ENCODE assay signal across 1 cellular context in the genomic region with DNA sequence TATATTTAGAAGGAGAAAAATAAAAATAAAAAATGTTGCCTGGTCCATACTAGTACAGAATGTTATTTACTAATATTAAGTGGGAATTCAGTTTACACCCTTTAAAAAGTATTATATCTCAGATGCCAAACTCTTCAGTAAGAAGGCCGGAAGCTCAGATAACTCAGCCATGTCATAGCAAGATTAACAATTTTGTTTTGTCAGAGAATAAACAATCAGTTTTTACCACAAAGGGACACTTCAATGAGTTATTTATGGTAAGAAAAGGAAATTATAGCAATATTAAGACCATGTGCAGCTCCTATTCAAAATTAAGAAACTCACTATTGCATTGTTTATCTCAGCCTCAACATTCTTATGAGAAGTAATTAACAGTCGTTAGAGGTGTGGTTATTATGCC.
TF ChIP-seq lines count a peak whose summit lies in the region.

No MANE protein-coding gene starts in this region.

TF ChIP-seq in K562, 482 proteins besides CTCF, POLR2A, EP300 and RAD21 (continued from another document and continues in another):
- TF ChIP-seq, protein P1, sequence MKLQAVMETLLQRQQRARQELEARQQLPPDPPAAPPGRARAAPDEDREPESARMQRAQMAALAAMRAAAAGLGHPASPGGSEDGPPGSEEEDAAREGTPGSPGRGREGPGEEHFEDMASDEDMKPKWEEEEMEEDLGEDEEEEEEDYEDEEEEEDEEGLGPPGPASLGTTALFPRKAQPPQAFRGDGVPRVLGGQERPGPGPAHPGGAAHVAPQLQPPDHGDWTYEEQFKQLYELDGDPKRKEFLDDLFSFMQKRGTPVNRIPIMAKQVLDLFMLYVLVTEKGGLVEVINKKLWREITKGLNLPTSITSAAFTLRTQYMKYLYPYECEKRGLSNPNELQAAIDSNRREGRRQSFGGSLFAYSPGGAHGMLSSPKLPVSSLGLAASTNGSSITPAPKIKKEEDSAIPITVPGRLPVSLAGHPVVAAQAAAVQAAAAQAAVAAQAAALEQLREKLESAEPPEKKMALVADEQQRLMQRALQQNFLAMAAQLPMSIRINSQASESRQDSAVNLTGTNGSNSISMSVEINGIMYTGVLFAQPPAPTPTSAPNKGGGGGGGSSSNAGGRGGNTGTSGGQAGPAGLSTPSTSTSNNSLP (IDR thresholded peaks at IDR 0.05; ENCODE audit: borderline replicate concordance, low read depth, low read length), result peak; percentile 15; the same call in 1 of the 2 replicates
- TF ChIP-seq, protein P2, sequence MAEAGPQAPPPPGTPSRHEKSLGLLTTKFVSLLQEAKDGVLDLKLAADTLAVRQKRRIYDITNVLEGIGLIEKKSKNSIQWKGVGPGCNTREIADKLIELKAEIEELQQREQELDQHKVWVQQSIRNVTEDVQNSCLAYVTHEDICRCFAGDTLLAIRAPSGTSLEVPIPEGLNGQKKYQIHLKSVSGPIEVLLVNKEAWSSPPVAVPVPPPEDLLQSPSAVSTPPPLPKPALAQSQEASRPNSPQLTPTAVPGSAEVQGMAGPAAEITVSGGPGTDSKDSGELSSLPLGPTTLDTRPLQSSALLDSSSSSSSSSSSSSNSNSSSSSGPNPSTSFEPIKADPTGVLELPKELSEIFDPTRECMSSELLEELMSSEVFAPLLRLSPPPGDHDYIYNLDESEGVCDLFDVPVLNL (CRISPR knock-in tag; IDR thresholded peaks at IDR 0.05; ENCODE audit: low read depth), result no peak
- 0 out of 2 replicates have a peak, but pooled peaks have one; percentile 11 for TF ChIP-seq STAT5A (IDR thresholded peaks at IDR 0.05; ENCODE audit: borderline replicate concordance, low read length)
- TF ChIP-seq, protein P3, sequence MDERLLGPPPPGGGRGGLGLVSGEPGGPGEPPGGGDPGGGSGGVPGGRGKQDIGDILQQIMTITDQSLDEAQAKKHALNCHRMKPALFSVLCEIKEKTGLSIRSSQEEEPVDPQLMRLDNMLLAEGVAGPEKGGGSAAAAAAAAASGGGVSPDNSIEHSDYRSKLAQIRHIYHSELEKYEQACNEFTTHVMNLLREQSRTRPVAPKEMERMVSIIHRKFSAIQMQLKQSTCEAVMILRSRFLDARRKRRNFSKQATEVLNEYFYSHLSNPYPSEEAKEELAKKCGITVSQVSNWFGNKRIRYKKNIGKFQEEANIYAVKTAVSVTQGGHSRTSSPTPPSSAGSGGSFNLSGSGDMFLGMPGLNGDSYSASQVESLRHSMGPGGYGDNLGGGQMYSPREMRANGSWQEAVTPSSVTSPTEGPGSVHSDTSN (CRISPR knock-in tag; IDR thresholded peaks at IDR 0.05; ENCODE audit: low read depth), result no peak
- TF ChIP-seq, protein P3 (tag; conservative IDR thresholded peaks at IDR 0.05; ENCODE audit: low read depth), result peak; percentile 52
- TF ChIP-seq ERF (CRISPR knock-in tag; IDR thresholded peaks at IDR 0.05), result no peak
- TF ChIP-seq, protein P4, sequence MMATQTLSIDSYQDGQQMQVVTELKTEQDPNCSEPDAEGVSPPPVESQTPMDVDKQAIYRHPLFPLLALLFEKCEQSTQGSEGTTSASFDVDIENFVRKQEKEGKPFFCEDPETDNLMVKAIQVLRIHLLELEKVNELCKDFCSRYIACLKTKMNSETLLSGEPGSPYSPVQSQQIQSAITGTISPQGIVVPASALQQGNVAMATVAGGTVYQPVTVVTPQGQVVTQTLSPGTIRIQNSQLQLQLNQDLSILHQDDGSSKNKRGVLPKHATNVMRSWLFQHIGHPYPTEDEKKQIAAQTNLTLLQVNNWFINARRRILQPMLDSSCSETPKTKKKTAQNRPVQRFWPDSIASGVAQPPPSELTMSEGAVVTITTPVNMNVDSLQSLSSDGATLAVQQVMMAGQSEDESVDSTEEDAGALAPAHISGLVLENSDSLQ (IDR thresholded peaks at IDR 0.05), result 0 out of 2 replicates have a peak, but pooled peaks have one; percentile 22
- TF ChIP-seq, protein P5, sequence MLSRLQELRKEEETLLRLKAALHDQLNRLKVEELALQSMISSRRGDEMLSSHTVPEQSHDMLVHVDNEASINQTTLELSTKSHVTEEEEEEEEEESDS (CRISPR knock-in tag; IDR thresholded peaks at IDR 0.05), result no peak
- no peak for TF ChIP-seq RNF2 (IDR thresholded peaks at IDR 0.05)
- TF ChIP-seq TAL1 (IDR thresholded peaks at IDR 0.05), result peak; percentile 70
- TF ChIP-seq ZFP36 (IDR thresholded peaks at IDR 0.05; ENCODE audit: low read depth, low read length, partially characterized antibody), result no peak
- TF ChIP-seq, protein P6, sequence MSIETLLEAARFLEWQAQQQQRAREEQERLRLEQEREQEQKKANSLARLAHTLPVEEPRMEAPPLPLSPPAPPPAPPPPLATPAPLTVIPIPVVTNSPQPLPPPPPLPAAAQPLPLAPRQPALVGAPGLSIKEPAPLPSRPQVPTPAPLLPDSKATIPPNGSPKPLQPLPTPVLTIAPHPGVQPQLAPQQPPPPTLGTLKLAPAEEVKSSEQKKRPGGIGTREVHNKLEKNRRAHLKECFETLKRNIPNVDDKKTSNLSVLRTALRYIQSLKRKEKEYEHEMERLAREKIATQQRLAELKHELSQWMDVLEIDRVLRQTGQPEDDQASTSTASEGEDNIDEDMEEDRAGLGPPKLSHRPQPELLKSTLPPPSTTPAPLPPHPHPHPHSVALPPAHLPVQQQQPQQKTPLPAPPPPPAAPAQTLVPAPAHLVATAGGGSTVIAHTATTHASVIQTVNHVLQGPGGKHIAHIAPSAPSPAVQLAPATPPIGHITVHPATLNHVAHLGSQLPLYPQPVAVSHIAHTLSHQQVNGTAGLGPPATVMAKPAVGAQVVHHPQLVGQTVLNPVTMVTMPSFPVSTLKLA (conservative IDR thresholded peaks at IDR 0.05), result 0 out of 4 replicates have a peak, but pooled peaks of 1 of the 2 experiments have one; percentile 20
- TF ChIP-seq CCNT2 (IDR thresholded peaks at IDR 0.05; ENCODE audit: borderline replicate concordance, extremely low read depth, insufficient read length, low read depth, low read length), result peak; percentile 40
- TF ChIP-seq DACH1 (IDR thresholded peaks at IDR 0.05; ENCODE audit: partially characterized antibody), result peak; percentile 29
- 0 out of 4 replicates have a peak, but pooled peaks of 1 of the 2 experiments have one; percentile 11 for TF ChIP-seq TBL1XR1 (IDR thresholded peaks at IDR 0.05; ENCODE audit: low read length in 2 of 2)
- TF ChIP-seq RCOR1 (IDR thresholded peaks at IDR 0.05; ENCODE audit: borderline replicate concordance in 1 of 2, low read depth in 2 of 2, low read length in 2 of 2), result peak in 1 of 2 experiments; percentile 73; a peak in 2 of 4 replicates
- TF ChIP-seq SMARCE1 (IDR thresholded peaks at IDR 0.05), result 0 out of 2 replicates have a peak, but pooled peaks have one; percentile 30
- no peak for TF ChIP-seq NCOA1 (IDR thresholded peaks at IDR 0.05; ENCODE audit: low read depth)
- TF ChIP-seq, protein P7, sequence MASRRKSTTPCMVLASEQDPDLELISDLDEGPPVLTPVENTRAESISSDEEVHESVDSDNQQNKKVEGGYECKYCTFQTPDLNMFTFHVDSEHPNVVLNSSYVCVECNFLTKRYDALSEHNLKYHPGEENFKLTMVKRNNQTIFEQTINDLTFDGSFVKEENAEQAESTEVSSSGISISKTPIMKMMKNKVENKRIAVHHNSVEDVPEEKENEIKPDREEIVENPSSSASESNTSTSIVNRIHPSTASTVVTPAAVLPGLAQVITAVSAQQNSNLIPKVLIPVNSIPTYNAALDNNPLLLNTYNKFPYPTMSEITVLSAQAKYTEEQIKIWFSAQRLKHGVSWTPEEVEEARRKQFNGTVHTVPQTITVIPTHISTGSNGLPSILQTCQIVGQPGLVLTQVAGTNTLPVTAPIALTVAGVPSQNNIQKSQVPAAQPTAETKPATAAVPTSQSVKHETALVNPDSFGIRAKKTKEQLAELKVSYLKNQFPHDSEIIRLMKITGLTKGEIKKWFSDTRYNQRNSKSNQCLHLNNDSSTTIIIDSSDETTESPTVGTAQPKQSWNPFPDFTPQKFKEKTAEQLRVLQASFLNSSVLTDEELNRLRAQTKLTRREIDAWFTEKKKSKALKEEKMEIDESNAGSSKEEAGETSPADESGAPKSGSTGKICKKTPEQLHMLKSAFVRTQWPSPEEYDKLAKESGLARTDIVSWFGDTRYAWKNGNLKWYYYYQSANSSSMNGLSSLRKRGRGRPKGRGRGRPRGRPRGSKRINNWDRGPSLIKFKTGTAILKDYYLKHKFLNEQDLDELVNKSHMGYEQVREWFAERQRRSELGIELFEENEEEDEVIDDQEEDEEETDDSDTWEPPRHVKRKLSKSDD (conservative IDR thresholded peaks at IDR 0.05; ENCODE audit: low read length), result no peak
- peak; percentile 60; the same call in 1 of the 2 replicates for TF ChIP-seq SMARCC2 (IDR thresholded peaks at IDR 0.05; ENCODE audit: low read depth)
- TF ChIP-seq SOX6 (IDR thresholded peaks at IDR 0.05), result peak; percentile 64; the same call in 1 of the 2 replicates
- no peak for TF ChIP-seq NCOA2 (IDR thresholded peaks at IDR 0.05; ENCODE audit: partially characterized antibody in 2 of 2)
- TF ChIP-seq SMARCA4 (IDR thresholded peaks at IDR 0.05), result peak; percentile 57
- 0 out of 2 replicates have a peak, but pooled peaks have one; percentile 14 for TF ChIP-seq NFE2 (IDR thresholded peaks at IDR 0.05; ENCODE audit: low read depth)
- TF ChIP-seq ETV1 (tag; conservative IDR thresholded peaks at IDR 0.05; ENCODE audit: low read depth), result peak; percentile 72; the same call in 1 of the 2 replicates
- TF ChIP-seq, protein P8, sequence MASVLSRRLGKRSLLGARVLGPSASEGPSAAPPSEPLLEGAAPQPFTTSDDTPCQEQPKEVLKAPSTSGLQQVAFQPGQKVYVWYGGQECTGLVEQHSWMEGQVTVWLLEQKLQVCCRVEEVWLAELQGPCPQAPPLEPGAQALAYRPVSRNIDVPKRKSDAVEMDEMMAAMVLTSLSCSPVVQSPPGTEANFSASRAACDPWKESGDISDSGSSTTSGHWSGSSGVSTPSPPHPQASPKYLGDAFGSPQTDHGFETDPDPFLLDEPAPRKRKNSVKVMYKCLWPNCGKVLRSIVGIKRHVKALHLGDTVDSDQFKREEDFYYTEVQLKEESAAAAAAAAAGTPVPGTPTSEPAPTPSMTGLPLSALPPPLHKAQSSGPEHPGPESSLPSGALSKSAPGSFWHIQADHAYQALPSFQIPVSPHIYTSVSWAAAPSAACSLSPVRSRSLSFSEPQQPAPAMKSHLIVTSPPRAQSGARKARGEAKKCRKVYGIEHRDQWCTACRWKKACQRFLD (CRISPR knock-in tag; IDR thresholded peaks at IDR 0.05), result no peak
- TF ChIP-seq, protein P9, sequence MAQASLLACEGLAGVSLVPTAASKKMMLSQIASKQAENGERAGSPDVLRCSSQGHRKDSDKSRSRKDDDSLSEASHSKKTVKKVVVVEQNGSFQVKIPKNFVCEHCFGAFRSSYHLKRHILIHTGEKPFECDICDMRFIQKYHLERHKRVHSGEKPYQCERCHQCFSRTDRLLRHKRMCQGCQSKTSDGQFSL (CRISPR knock-in tag; IDR thresholded peaks at IDR 0.05), result no peak
- TF ChIP-seq, protein P9 (tag; IDR thresholded peaks at IDR 0.05), result no peak
- TF ChIP-seq, protein P10, sequence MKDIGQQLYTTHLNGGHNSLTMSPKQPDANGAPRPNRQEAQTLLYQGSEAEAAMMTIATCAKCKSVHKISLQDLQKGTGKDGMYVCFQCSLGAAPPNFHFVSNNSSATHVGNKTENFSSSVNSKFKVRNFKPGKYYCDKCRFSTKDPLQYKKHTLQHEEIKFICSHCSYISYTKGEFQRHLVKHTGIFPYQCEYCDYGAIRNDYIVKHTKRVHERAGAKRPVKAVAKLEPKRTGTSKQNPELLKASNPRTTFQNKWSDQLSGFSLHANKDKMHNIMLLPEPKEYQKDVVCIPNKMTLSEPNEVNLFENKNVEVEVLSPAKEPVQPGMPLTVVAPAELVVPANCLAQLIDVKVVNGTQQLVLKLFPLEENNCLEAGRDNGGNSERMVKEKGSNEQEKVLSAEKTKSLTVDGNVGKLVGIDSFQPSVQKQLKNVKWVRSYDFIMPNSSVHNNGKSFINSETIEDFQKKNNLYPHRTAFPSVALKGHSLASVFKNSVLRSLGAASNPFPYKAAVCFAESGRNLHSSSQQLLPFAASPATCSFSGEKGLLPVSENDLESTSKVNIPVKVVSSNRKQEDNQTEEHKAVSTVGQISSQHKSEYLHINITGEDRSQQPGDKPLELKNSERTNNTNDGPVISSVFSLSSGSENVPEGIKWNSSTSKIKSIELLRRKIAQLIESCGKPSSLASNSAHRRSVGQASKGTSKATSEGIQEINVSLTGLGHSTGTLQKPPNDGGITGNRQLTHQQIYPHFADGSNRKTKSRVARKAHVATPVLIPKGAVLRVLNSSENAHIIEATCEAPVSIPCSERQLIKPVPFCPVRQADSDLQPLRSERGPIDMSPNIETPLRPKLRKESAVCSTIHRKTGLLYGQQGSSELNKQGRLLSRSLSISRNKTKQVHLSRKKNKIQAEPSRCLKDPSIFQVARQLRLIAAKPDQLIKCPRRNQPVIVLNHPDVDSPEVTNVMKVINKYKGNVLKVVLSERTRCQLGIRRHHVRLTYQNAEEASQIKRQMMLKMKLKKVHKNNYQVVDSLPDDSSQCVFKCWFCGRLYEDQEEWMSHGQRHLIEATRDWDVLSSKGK (CRISPR knock-in tag; IDR thresholded peaks at IDR 0.05), result no peak
- no peak for TF ChIP-seq NCOA6 (IDR thresholded peaks at IDR 0.05)
- TF ChIP-seq TCF3 (CRISPR knock-in tag; IDR thresholded peaks at IDR 0.05), result peak; percentile 63
- TF ChIP-seq, protein P11, sequence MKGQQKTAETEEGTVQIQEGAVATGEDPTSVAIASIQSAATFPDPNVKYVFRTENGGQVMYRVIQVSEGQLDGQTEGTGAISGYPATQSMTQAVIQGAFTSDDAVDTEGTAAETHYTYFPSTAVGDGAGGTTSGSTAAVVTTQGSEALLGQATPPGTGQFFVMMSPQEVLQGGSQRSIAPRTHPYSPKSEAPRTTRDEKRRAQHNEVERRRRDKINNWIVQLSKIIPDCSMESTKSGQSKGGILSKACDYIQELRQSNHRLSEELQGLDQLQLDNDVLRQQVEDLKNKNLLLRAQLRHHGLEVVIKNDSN (CRISPR knock-in tag; IDR thresholded peaks at IDR 0.05), result no peak
- no peak for TF ChIP-seq NEUROD1 (IDR thresholded peaks at IDR 0.05; ENCODE audit: borderline replicate concordance, low read depth, low read length, partially characterized antibody)
